10 cellular contexts compared by ENCODE assay signal in the genomic region with DNA sequence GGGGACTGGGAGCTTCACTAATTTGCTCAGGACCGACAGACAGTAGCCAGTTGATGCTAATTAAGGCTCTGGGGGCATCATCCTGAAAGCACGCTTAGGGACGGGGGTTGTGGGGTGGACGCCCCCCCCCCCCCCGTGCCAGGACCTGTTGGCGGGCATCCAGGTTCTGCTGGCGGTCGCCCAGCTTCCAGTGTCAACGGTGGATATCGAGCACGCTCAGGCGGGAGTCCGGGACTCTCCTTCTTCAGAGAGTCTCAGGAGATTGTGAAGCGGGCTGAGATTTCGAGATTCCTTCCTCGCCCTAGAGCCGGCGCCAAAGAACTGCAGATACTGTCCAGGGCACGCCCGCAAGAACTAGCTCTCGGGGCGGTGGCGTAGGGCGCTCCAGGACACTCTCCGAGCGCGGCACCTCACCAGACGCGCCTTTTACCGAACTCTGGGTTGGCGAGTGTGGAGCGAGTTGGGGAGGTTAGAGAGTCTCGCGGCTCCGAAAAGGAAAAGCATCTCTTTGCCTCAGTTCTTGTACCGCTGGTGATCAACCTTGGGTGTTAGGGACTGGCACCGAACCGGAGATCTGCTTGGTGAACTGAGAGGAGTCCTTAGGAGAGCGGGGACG. TPM values are rescaled to one million over a fixed set of nuclear protein-coding genes. Genes with fewer than 3 reads are reported as not detected.
DNase-seq lines count a peak whose midpoint lies in the region; ATAC-seq and FAIRE-seq lines count a peak whose summit lies in the region.
"Had no signal": no experiment of that assay in that cellular context is flagged by ENCODE, and none has a peak within 500 bp of the region (broad histone marks: within the 10 kb centered on the region; RNA-seq: fewer than 3 reads in every experiment).

No MANE protein-coding gene starts in this region.

- H3K9me3 ChIP-seq in small intestine (ENCODE audit: control insufficient read depth, low read depth) (no peaks in the 10 kb centered on the region), SJCRH30 (replicated peaks) (no peaks in the 10 kb centered on the region)
- H3K9me3 ChIP-seq: neutrophil had no signal

- no peak for FAIRE-seq in small intestine (lab: Jason Lieb, UNC)

- H3K9me3 Mint-ChIP-seq in activated CD4-positive, alpha-beta T cell treated with anti-CD3 and anti-CD28 coated beads for 36 hours (ENCODE audit: low read depth), result no peaks in the 10 kb centered on the region

- no peaks in the 10 kb centered on the region for H3K36me3 ChIP-seq in small intestine (ENCODE audit: control insufficient read depth in 2 of 2, insufficient read depth in 2 of 2, low read length in 2 of 2)
- no peaks in the 10 kb centered on the region for H3K36me3 ChIP-seq in SJCRH30
- H3K36me3 ChIP-seq: neutrophil, stomach had no signal

- H3K4me3 ChIP-seq in small intestine (ENCODE audit: low read depth in 1 of 2, low read length in 2 of 2) (no peak overlapping the region), SJCRH30 (no peak overlapping the region)

- 3 to 4% (median 3%) methylated on average over 39 to 40 of the region's 40 CpGs for WGBS in small intestine, 3 donors

- no peaks in the 10 kb centered on the region for H3K4me1 ChIP-seq in small intestine (ENCODE audit: control insufficient read depth in 2 of 2, insufficient read depth in 1 of 2, low read depth in 1 of 2, low read length in 1 of 2)
- no peaks in the 10 kb centered on the region for H3K4me1 ChIP-seq in SJCRH30

- no peak for ATAC-seq in activated CD4-positive, alpha-beta T cell treated with anti-CD3 and anti-CD28 coated beads for 36 hours
- no peak for ATAC-seq in left ventricle myocardium superior

- peaks cover 29% of the 10 kb centered on the region for H3K4me1 Mint-ChIP-seq in activated CD4-positive, alpha-beta T cell treated with anti-CD3 and anti-CD28 coated beads for 36 hours

- peaks cover 84% of the 10 kb centered on the region for H3K27me3 Mint-ChIP-seq in activated CD4-positive, alpha-beta T cell treated with anti-CD3 and anti-CD28 coated beads for 36 hours

- H3K27ac Mint-ChIP-seq in activated CD4-positive, alpha-beta T cell treated with anti-CD3 and anti-CD28 coated beads for 36 hours, result no peak overlapping the region

- DNase-seq in activated CD4-positive, alpha-beta T cell treated with anti-CD3 and anti-CD28 coated beads for 36 hours, result peak; percentile 47
- no peak for DNase-seq in activated CD4-positive, alpha-beta T cell treated with anti-CD3 and anti-CD28 coated beads for 1 hour
- peak; percentile 32 for DNase-seq in NCI-H69 (lab: John Stamatoyannopoulos, UW)
- DNase-seq in hepatic stellate cell (ENCODE audit: low spot score), result peak; percentile 53
- DNase-seq in small intestine, result peak; percentile 10
- no peak for DNase-seq in NOMO-1 (lab: John Stamatoyannopoulos, UW; ENCODE audit: unreplicated experiment in 2 of 2)
- DNase-seq in left ventricle myocardium superior, result no peak
- no peak for DNase-seq in SJCRH30
- DNase-seq: stomach had no signal

- H3K27ac ChIP-seq in small intestine (ENCODE audit: low read depth in 1 of 2, low read length in 1 of 2) (no peak overlapping the region), SJCRH30 (no peak overlapping the region)
- H3K27ac ChIP-seq: neutrophil, stomach had no signal

- intact Hi-C loops in activated CD4-positive, alpha-beta T cell treated with anti-CD3 and anti-CD28 coated beads for 36 hours (cut with DNase I, micrococcal nuclease), result loop anchor here (2.0 to 5.0 kb wide), 3 partner anchors 135 to 1830 kb away; partner anchors contain the start of gene ONECUT2 (in 1 of the 2)
- intact Hi-C loops in left ventricle myocardium superior (cut with micrococcal nuclease), result no loop called here

- no peaks in the 10 kb centered on the region for H3K36me3 Mint-ChIP-seq in activated CD4-positive, alpha-beta T cell treated with anti-CD3 and anti-CD28 coated beads for 36 hours (ENCODE audit: low read depth)

- CTCF ChIA-PET in activated CD4-positive, alpha-beta T cell treated with anti-CD3 and anti-CD28 coated beads for 36 hours (lab: Charles Lee), result interaction anchor here (1.4 to 5.1 kb wide), 3 partner anchors 15 to 135 kb away, joined by 3 to 21 read pairs (median 4); no protein-coding TSS in a partner anchor

- POLR2A ChIA-PET in activated CD4-positive, alpha-beta T cell treated with anti-CD3 and anti-CD28 coated beads for 36 hours (lab: Charles Lee), result no interaction called here

- no peak overlapping the region for H3K4me3 Mint-ChIP-seq in activated CD4-positive, alpha-beta T cell treated with anti-CD3 and anti-CD28 coated beads for 36 hours

- H3K27me3 ChIP-seq in small intestine (ENCODE audit: control insufficient read depth in 2 of 2, insufficient read depth in 2 of 2, low read length in 2 of 2) (peaks cover 21 to 63% of the 10 kb centered on the region in 2 donors), SJCRH30 (no peaks in the 10 kb centered on the region)

RNA-seq across cellular contexts. Expression of gene RAX, which starts 5.6 kb away (rescaled TPM):
- not detected for total RNA-seq in activated CD4-positive, alpha-beta T cell treated with anti-CD3 and anti-CD28 coated beads for 36 hours
- polyA plus RNA-seq in small intestine, result under 1 TPM in 1 of 3 donors, not detected in 2; 0.01 TPM
- total RNA-seq in left ventricle myocardium superior, result not detected
- not detected in 2 replicates for total RNA-seq in SJCRH30 (2014; rRNA removed; shearing (Covaris generic))
- total RNA-seq: stomach had no signal

RNA-seq across cellular contexts. Expression of gene GRP, which starts 47.7 kb away (rescaled TPM):
- total RNA-seq in activated CD4-positive, alpha-beta T cell treated with anti-CD3 and anti-CD28 coated beads for 36 hours, result not detected
- polyA plus RNA-seq in small intestine, result under 1 TPM in 1 of 3 donors, not detected in 2; 0.18 TPM
- not detected for total RNA-seq in left ventricle myocardium superior
- total RNA-seq in SJCRH30 (2014; rRNA removed; shearing (Covaris generic)), result 0.22 TPM in 1 of 2 replicates, not detected in the other

RNA-seq across cellular contexts. Expression of gene CPLX4, which starts 50.8 kb away (rescaled TPM):
- not detected for total RNA-seq in activated CD4-positive, alpha-beta T cell treated with anti-CD3 and anti-CD28 coated beads for 36 hours
- polyA plus RNA-seq in small intestine, result not detected
- not detected for total RNA-seq in left ventricle myocardium superior
- total RNA-seq in SJCRH30 (2014; rRNA removed; shearing (Covaris generic)), result not detected in 2 replicates
- total RNA-seq: stomach had no signal
- polyA plus RNA-seq: stomach had no signal

Comparison
In these comparisons a context has a peak if more than half of its experiments do, and no peak if none do; other contexts are left out.
1. DNase-seq: peak in activated CD4-positive, alpha-beta T cell treated with anti-CD3 and anti-CD28 coated beads for 36 hours (single experiment), NCI-H69 (single experiment), hepatic stellate cell (single experiment) and small intestine (single experiment); none in activated CD4-positive, alpha-beta T cell treated with anti-CD3 and anti-CD28 coated beads for 1 hour (single experiment), NOMO-1 (0 of 2), left ventricle myocardium superior (single experiment) and SJCRH30 (0 of 2).